Comparison of ENCODE assay signal across 1 cellular context in genomic region chr3:58235970-58236369, GRCh38.
TF ChIP-seq lines count a peak whose summit lies in the region.

No MANE protein-coding gene starts in this region.

TF ChIP-seq in HepG2, 621 proteins besides CTCF, POLR2A, EP300 and RAD21:
- TF ChIP-seq ZNF691 (CRISPR knock-in tag; IDR thresholded peaks at IDR 0.05; ENCODE audit: borderline replicate concordance, low read depth) (no peak), TARDBP (CRISPR knock-in tag; IDR thresholded peaks at IDR 0.05) (no peak)
TF ChIP-seq in HepG2: peak in this region for 0.
